Comparison of ENCODE assay signal across 27 cellular contexts in genomic region chr2:63582873-63583272, GRCh38.
"Had no signal": no experiment of that assay in that cellular context is flagged by ENCODE, and none has a peak within 500 bp of the region (broad histone marks: within the 10 kb centered on the region; RNA-seq: fewer than 3 reads in every experiment).

No MANE protein-coding gene starts in this region.

- FAIRE-seq: bronchial epithelial cell had no signal

- H3K9me3 Mint-ChIP-seq: activated CD4-positive, alpha-beta memory T cell treated with anti-CD3 and anti-CD28 coated beads, Interleukin-2, amount 10 ng/mL, durations not matched to agents 7 days and 5 days; activated naive CD4-positive, alpha-beta T cell treated with anti-CD3 and anti-CD28 coated beads, Interleukin-2, amount 10 ng/mL, durations not matched to agents 7 days and 5 days; activated naive CD8-positive, alpha-beta T cell treated with anti-CD3 and anti-CD28 coated beads for 36 hours; activated T-cell treated with anti-CD3 and anti-CD28 coated beads, Interleukin-2, amount 50 U/mL, for 72 hours; activated T-helper 2 cell treated with anti-CD3 and anti-CD28 coated beads, Interferon-gamma antibody, Interleukin-2, Interleukin-4, amounts not matched to agents 10 μg/mL and 5 μg/mL and 100 μg/mL, durations not matched to agents 14 hours and 24 hours and 36 hours; T-cell had no signal

- H3K9me3 ChIP-seq: Peyer's patch had no signal

- H3K4me3 Mint-ChIP-seq: activated CD4-positive, alpha-beta memory T cell treated with anti-CD3 and anti-CD28 coated beads, Interleukin-2, amount 10 ng/mL, durations not matched to agents 7 days and 5 days; activated CD4-positive, alpha-beta T cell treated with anti-CD3 and anti-CD28 coated beads for 36 hours; activated naive CD4-positive, alpha-beta T cell treated with anti-CD3 and anti-CD28 coated beads, Interleukin-2, amount 10 ng/mL, durations not matched to agents 7 days and 5 days; activated naive CD8-positive, alpha-beta T cell treated with anti-CD3 and anti-CD28 coated beads for 36 hours; activated T-cell treated with anti-CD3 and anti-CD28 coated beads, Interleukin-2, amount 50 U/mL, for 72 hours; T-cell had no signal

- H3K27me3 Mint-ChIP-seq: activated CD4-positive, alpha-beta memory T cell treated with anti-CD3 and anti-CD28 coated beads, Interleukin-2, amount 10 ng/mL, durations not matched to agents 7 days and 5 days; activated CD4-positive, alpha-beta T cell treated with anti-CD3 and anti-CD28 coated beads for 36 hours; activated naive CD4-positive, alpha-beta T cell treated with anti-CD3 and anti-CD28 coated beads, Interleukin-2, amount 10 ng/mL, durations not matched to agents 7 days and 5 days; activated naive CD8-positive, alpha-beta T cell treated with anti-CD3 and anti-CD28 coated beads for 36 hours; T-cell had no signal

- H3K36me3 ChIP-seq: Peyer's patch had no signal

- H3K27me3 ChIP-seq: Peyer's patch had no signal

- H3K4me3 ChIP-seq: Peyer's patch, SK-N-MC had no signal

- H3K27ac ChIP-seq: Peyer's patch, SK-N-MC, VCaP had no signal

- H3K36me3 Mint-ChIP-seq: activated naive CD4-positive, alpha-beta T cell treated with anti-CD3 and anti-CD28 coated beads, Interleukin-2, amount 10 ng/mL, durations not matched to agents 7 days and 5 days; activated naive CD8-positive, alpha-beta T cell treated with anti-CD3 and anti-CD28 coated beads for 36 hours had no signal

- DNase-seq: activated CD4-positive, alpha-beta memory T cell treated with anti-CD3 and anti-CD28 coated beads, Interleukin-2, amount 10 ng/mL, durations not matched to agents 7 days and 5 days; activated CD4-positive, alpha-beta T cell treated with anti-CD3 and anti-CD28 coated beads for 36 hours; activated CD4-positive, alpha-beta T cell treated with anti-CD3 and anti-CD28 coated beads, Interleukin-2, amount 50 U/mL, for 1 hour; activated gamma-delta T cell treated with Interleukin-2 at 50 U/mL for 16 hours; activated naive CD4-positive, alpha-beta T cell treated with anti-CD3 and anti-CD28 coated beads, Interleukin-2, amount 10 ng/mL, durations not matched to agents 7 days and 5 days; activated naive CD8-positive, alpha-beta T cell treated with anti-CD3 and anti-CD28 coated beads for 36 hours; activated T-cell treated with anti-CD3 and anti-CD28 coated beads for 4 hours; activated T-cell treated with anti-CD3 and anti-CD28 coated beads, Interleukin-2, amount 50 U/mL, for 72 hours; central memory CD4-positive, alpha-beta T cell; NCI-H1105 treated with DMSO at 0.1 percent for 48 hours; NCI-H1436 treated with DMSO at 0.1 percent for 48 hours; NCI-H187; NCI-H2081; NCI-H2171; NCI-H2227 treated with DMSO at 0.1 percent for 48 hours; NCI-H446 treated with DMSO at 0.1 percent for 48 hours; NCI-H526; NCI-H774; Peyer's patch; SIG-M5; T-cell; T-helper 2 cell; T1000 had no signal

- ATAC-seq: activated CD4-positive, alpha-beta T cell treated with anti-CD3 and anti-CD28 coated beads for 36 hours; activated T-cell treated with anti-CD3 and anti-CD28 coated beads, Interleukin-2, amount 50 U/mL, for 72 hours; T-cell had no signal

- H3K27ac Mint-ChIP-seq: activated CD4-positive, alpha-beta memory T cell treated with anti-CD3 and anti-CD28 coated beads, Interleukin-2, amount 10 ng/mL, durations not matched to agents 7 days and 5 days; activated CD4-positive, alpha-beta T cell treated with anti-CD3 and anti-CD28 coated beads for 36 hours; activated naive CD4-positive, alpha-beta T cell treated with anti-CD3 and anti-CD28 coated beads, Interleukin-2, amount 10 ng/mL, durations not matched to agents 7 days and 5 days; activated naive CD8-positive, alpha-beta T cell treated with anti-CD3 and anti-CD28 coated beads for 36 hours; activated T-cell treated with anti-CD3 and anti-CD28 coated beads, Interleukin-2, amount 50 U/mL, for 72 hours; activated T-helper 2 cell treated with anti-CD3 and anti-CD28 coated beads, Interferon-gamma antibody, Interleukin-2, Interleukin-4, amounts not matched to agents 10 μg/mL and 5 μg/mL and 100 μg/mL, durations not matched to agents 14 hours and 24 hours and 36 hours; T-cell had no signal
